9 cellular contexts compared by ENCODE assay signal in the genomic region with DNA sequence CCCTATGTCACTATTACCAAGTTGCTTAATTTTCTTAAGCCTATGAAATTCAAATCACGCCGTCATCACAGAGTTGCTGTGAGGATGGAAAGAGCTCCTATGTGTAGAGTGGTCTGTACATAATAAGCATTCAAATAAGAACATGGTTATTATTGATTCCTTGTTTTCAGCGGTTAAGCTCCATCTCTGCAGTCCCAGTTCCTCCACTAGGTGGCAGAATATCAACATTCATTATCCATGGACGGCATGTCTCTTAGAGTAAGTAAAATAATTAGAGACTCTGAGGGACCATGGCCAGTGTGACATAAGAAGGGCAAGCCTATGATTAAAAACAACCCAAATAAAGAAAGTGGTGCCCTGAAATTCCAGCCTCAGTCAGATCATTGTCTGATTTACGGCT.
DNase-seq lines count a peak whose midpoint lies in the region; TF ChIP-seq lines count a peak whose summit lies in the region.
"Had no signal": no experiment of that assay in that cellular context is flagged by ENCODE, and none has a peak within 500 bp of the region (broad histone marks: within the 10 kb centered on the region; RNA-seq: fewer than 3 reads in every experiment).

No MANE protein-coding gene starts in this region.

- peaks cover 23% of the 10 kb centered on the region for H3K27me3 Mint-ChIP-seq in mesothelial cell of epicardium (ENCODE audit: low read depth)

- H3K9me3 Mint-ChIP-seq in mesothelial cell of epicardium: peaks cover under 1% of the 10 kb centered on the region
- H3K9me3 Mint-ChIP-seq: dendritic cell treated with granulocyte-macrophage colony-stimulating factor and Interleukin-4, amounts not matched to agents 40 ng/mL and 50 ng/mL, for 4 days had no signal

- H3F3A ChIP-seq in Loucy (ENCODE audit: low read depth): no peaks in the 10 kb centered on the region

- H3K4me1 ChIP-seq in Loucy (ENCODE audit: insufficient read depth, low read length, poor library complexity, severe bottlenecking) (no peaks in the 10 kb centered on the region), uterus (no peaks in the 10 kb centered on the region)

- no peaks in the 10 kb centered on the region for H3K9me3 ChIP-seq in Loucy (ENCODE audit: insufficient read depth, low read depth, low read length)
- H3K9me3 ChIP-seq in uterus: no peaks in the 10 kb centered on the region

- H3K4me2 ChIP-seq in Loucy (ENCODE audit: low read depth, low read length, poor library complexity, severe bottlenecking): no peak overlapping the region

- H3K4me1 Mint-ChIP-seq in mesothelial cell of epicardium: peaks cover 2% of the 10 kb centered on the region

- H3K27ac Mint-ChIP-seq in mesothelial cell of epicardium: no peak overlapping the region
- H3K27ac Mint-ChIP-seq: dendritic cell treated with granulocyte-macrophage colony-stimulating factor and Interleukin-4, amounts not matched to agents 40 ng/mL and 50 ng/mL, for 4 days had no signal

- no peak overlapping the region for H3K4me3 Mint-ChIP-seq in mesothelial cell of epicardium
- H3K4me3 Mint-ChIP-seq: dendritic cell treated with granulocyte-macrophage colony-stimulating factor and Interleukin-4, amounts not matched to agents 40 ng/mL and 50 ng/mL, for 4 days had no signal

- H2AFZ ChIP-seq in Loucy (ENCODE audit: low read length): no peak overlapping the region

- peak; percentile 40 for DNase-seq in A172 (ENCODE audit: low spot score)
- DNase-seq in GM10266 (ENCODE audit: extremely low spot score): peak; percentile 31
- peak; percentile 3 for DNase-seq in SHP77 treated with DMSO at 0.1 percent for 48 hours (lab: John Stamatoyannopoulos, UW)
- DNase-seq in effector CD4-positive, alpha-beta T cell: peak; percentile 5
- peak in 1 of 2 experiments; percentile 66 for DNase-seq in mesothelial cell of epicardium (ENCODE audit: low spot score in 2 of 2, unreplicated experiment in 2 of 2)
- peak in 1 of 2 donors; percentile 38 for DNase-seq in uterus
- DNase-seq in cortex of kidney (lab: John Stamatoyannopoulos, UW): no peak

- H3K27me3 ChIP-seq in Loucy (ENCODE audit: insufficient read depth, low read length, poor library complexity, severe bottlenecking) (no peaks in the 10 kb centered on the region), uterus (no peaks in the 10 kb centered on the region)

- TF ChIP-seq CTCF in GM10266 (IDR thresholded peaks at IDR 0.05; ENCODE audit: control insufficient read depth, insufficient read depth, low read depth, missing control alignments): peak; percentile 65
- TF ChIP-seq CTCF in Loucy (conservative IDR thresholded peaks at IDR 0.05; ENCODE audit: low read length): peak; percentile 73
- TF ChIP-seq CTCF in mesothelial cell of epicardium (IDR thresholded peaks at IDR 0.05; ENCODE audit: unreplicated experiment): peak; percentile 90
- peak; percentile 61 to 72 (median 65) for TF ChIP-seq CTCF in uterus (IDR thresholded peaks at IDR 0.05)

- no peak overlapping the region for H3K9ac ChIP-seq in Loucy (ENCODE audit: low read depth, low read length, poor library complexity, severe bottlenecking)

- H4K20me1 ChIP-seq in Loucy (ENCODE audit: insufficient read depth, low read length, poor library complexity, severe bottlenecking): no peaks in the 10 kb centered on the region

- intact Hi-C loops in uterus (cut with DNase I; ENCODE audit: low total_unique reads): no loop called here

- H3K27ac ChIP-seq in uterus: no peak overlapping the region

- no peak overlapping the region for H3K4me3 ChIP-seq in Loucy (ENCODE audit: low read length, poor library complexity, severe bottlenecking)
- H3K4me3 ChIP-seq in uterus: no peak overlapping the region

- no peaks in the 10 kb centered on the region for H3K36me3 ChIP-seq in Loucy (ENCODE audit: insufficient read depth, low read length)
- H3K36me3 ChIP-seq in uterus: no peaks in the 10 kb centered on the region

- H3K79me2 ChIP-seq in Loucy (ENCODE audit: insufficient read depth, low read length): no peaks in the 10 kb centered on the region

- H3K9me2 ChIP-seq in Loucy (replicated peaks; ENCODE audit: low read depth, low read length): no peaks in the 10 kb centered on the region

- no peaks in the 10 kb centered on the region for H3K36me3 Mint-ChIP-seq in mesothelial cell of epicardium

- TF ChIP-seq POLR2A in uterus (IDR thresholded peaks at IDR 0.05): no peak
